ENCODE assay signal across 3 cellular contexts in genomic region chr9:89323257-89323841, GRCh38.
TF ChIP-seq lines count a peak whose summit lies in the region.

No MANE protein-coding gene starts in this region.

TF ChIP-seq in SK-N-SH, 30 proteins besides CTCF, POLR2A, EP300 and RAD21:
- TF ChIP-seq RXRA (IDR thresholded peaks at IDR 0.05; ENCODE audit: borderline replicate concordance, low read depth) = no peak
- no peak for TF ChIP-seq CHD2 (IDR thresholded peaks at IDR 0.05; ENCODE audit: low read length, partially characterized antibody)
- TF ChIP-seq RCOR1 (IDR thresholded peaks at IDR 0.05; ENCODE audit: low read length) = peak; percentile 69; the same call in 1 of the 2 replicates
- no peak for TF ChIP-seq PBX3 (IDR thresholded peaks at IDR 0.05)
- TF ChIP-seq TCF12 (IDR thresholded peaks at IDR 0.05) = peak; percentile 29
- no peak for TF ChIP-seq POLR2AphosphoS5 (IDR thresholded peaks at IDR 0.05; ENCODE audit: low read depth, low read length)
- TF ChIP-seq SIN3A (IDR thresholded peaks at IDR 0.05; ENCODE audit: borderline replicate concordance, low read depth, low read length) = no peak

TF ChIP-seq in SK-N-SH treated with all-trans-retinoic acid at 6 μM for 48 hours, 23 proteins besides CTCF, POLR2A, EP300 and RAD21 (continues in another document):
- TF ChIP-seq GLIS3 (CRISPR knock-in tag; IDR thresholded peaks at IDR 0.05) (no peak), SNAI2 (CRISPR knock-in tag; IDR thresholded peaks at IDR 0.05) (no peak), ZC3H10 (CRISPR knock-in tag; IDR thresholded peaks at IDR 0.05) (no peak), OSR1 (CRISPR knock-in tag; IDR thresholded peaks at IDR 0.05) (no peak), ZNF565 (CRISPR knock-in tag; conservative IDR thresholded peaks at IDR 0.05; ENCODE audit: low read depth) (no peak), CSDC2 (CRISPR knock-in tag; IDR thresholded peaks at IDR 0.05) (no peak), ESRRG (CRISPR knock-in tag; IDR thresholded peaks at IDR 0.05) (no peak), ISL1 (CRISPR knock-in tag; IDR thresholded peaks at IDR 0.05) (no peak), ZFP30 (CRISPR knock-in tag; IDR thresholded peaks at IDR 0.05) (no peak), PPARA (CRISPR knock-in tag; IDR thresholded peaks at IDR 0.05; ENCODE audit: borderline replicate concordance) (no peak), CSRNP3 (CRISPR knock-in tag; IDR thresholded peaks at IDR 0.05) (no peak), CREB5 (CRISPR knock-in tag; IDR thresholded peaks at IDR 0.05; ENCODE audit: low read depth) (no peak), TOX (CRISPR knock-in tag; IDR thresholded peaks at IDR 0.05; ENCODE audit: borderline replicate concordance) (no peak), TCF4 (CRISPR knock-in tag; IDR thresholded peaks at IDR 0.05; ENCODE audit: borderline replicate concordance) (no peak), PATZ1 (CRISPR knock-in tag; IDR thresholded peaks at IDR 0.05; ENCODE audit: borderline replicate concordance) (no peak), RARB (CRISPR knock-in tag; IDR thresholded peaks at IDR 0.05) (no peak), TSHZ2 (CRISPR knock-in tag; IDR thresholded peaks at IDR 0.05) (no peak), ZNF70 (CRISPR knock-in tag; IDR thresholded peaks at IDR 0.05) (no peak), BACH2 (CRISPR knock-in tag; IDR thresholded peaks at IDR 0.05; ENCODE audit: borderline replicate concordance) (no peak)

TF ChIP-seq in K562, 482 proteins besides CTCF, POLR2A, EP300 and RAD21:
- TF ChIP-seq SMARCE1 (IDR thresholded peaks at IDR 0.05) (peak; percentile 12; the same call in 1 of the 2 replicates), NUFIP1 (IDR thresholded peaks at IDR 0.05; ENCODE audit: partially characterized antibody) (no peak), CBFA2T3 (IDR thresholded peaks at IDR 0.05) (peak; percentile 49), HDAC8 (tag; IDR thresholded peaks at IDR 0.05) (no peak), MEF2A (IDR thresholded peaks at IDR 0.05; ENCODE audit: control insufficient read depth, low read depth, low read length) (no peak), E2F5 (CRISPR knock-in tag; IDR thresholded peaks at IDR 0.05) (no peak), CEBPB (tag; IDR thresholded peaks at IDR 0.05) (peak; percentile 88), TAL1 (IDR thresholded peaks at IDR 0.05) (peak; percentile 38), ZNF407 (IDR thresholded peaks at IDR 0.05; ENCODE audit: low read depth) (0 out of 2 replicates have a peak, but pooled peaks have one; percentile 29), HDAC6 (IDR thresholded peaks at IDR 0.05; ENCODE audit: low read depth, low read length) (no peak), FOXK2 (conservative IDR thresholded peaks at IDR 0.05 in 1 of 2, IDR thresholded peaks at IDR 0.05 in 1 of 2; ENCODE audit: low read depth in 2 of 2) (no peak), CEBPG (CRISPR knock-in tag; IDR thresholded peaks at IDR 0.05) (peak; percentile 46), CEBPG (tag; conservative IDR thresholded peaks at IDR 0.05 in 1 of 2, IDR thresholded peaks at IDR 0.05 in 1 of 2) (peak in 1 of 2 experiments; percentile 73; a peak in 2 of 4 replicates), SMARCA4 (IDR thresholded peaks at IDR 0.05) (0 out of 2 replicates have a peak, but pooled peaks have one; percentile 27), TFE3 (CRISPR knock-in tag; IDR thresholded peaks at IDR 0.05) (peak; percentile 35; the same call in 1 of the 2 replicates), NCOR1 (IDR thresholded peaks at IDR 0.05) (0 out of 2 replicates have a peak, but pooled peaks have one; percentile 9), ZNF140 (CRISPR knock-in tag; IDR thresholded peaks at IDR 0.05) (no peak), TEAD4 (IDR thresholded peaks at IDR 0.05; ENCODE audit: low read length) (0 out of 2 replicates have a peak, but pooled peaks have one; percentile 6), TEAD4 (CRISPR knock-in tag; IDR thresholded peaks at IDR 0.05; ENCODE audit: borderline replicate concordance) (no peak), GATA2 (CRISPR knock-in tag; IDR thresholded peaks at IDR 0.05) (0 out of 2 replicates have a peak, but pooled peaks have one; percentile 21), ZKSCAN8 (CRISPR knock-in tag; IDR thresholded peaks at IDR 0.05) (no peak), DPF2 (IDR thresholded peaks at IDR 0.05) (peak; percentile 38; the same call in 1 of the 2 replicates), ARID1B (IDR thresholded peaks at IDR 0.05) (peak; percentile 60)
